11 cellular contexts compared by ENCODE assay signal in the genomic region with DNA sequence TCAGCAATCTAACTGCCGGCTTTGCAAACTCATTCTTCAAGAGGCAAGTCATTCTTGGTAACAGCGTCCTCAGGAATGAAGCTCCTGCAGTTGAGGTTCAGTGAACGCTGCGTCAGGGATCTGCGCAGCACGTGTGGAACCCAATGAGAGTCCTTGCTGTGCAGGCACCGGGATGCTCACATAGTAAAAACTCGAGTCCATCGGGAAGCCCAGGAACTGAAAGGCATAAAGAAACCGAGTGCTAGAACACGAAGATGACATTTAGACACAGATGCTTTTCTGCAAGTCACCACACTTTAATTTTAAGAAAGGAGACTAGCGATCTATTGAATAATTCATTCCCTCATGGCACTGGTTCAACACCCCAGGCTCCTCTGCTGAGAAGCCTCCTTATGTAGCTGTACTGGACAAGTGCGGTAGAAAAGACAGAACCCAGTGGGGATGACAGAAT. TPM values are rescaled to one million over a fixed set of nuclear protein-coding genes. Genes with fewer than 3 reads are reported as not detected.
A peak's percentile ranks its signal among the peaks of the same experiment; 100 is the strongest.
DNase-seq lines count a peak whose midpoint lies in the region; ATAC-seq, FAIRE-seq and TF ChIP-seq lines count a peak whose summit lies in the region.
"Had no signal": no experiment of that assay in that cellular context is flagged by ENCODE, and none has a peak within 500 bp of the region (broad histone marks: within the 10 kb centered on the region; RNA-seq: fewer than 3 reads in every experiment).

No MANE protein-coding gene starts in this region.

- H3K4me1 ChIP-seq in HepG2 (ENCODE audit: insufficient read depth, low read length) (peaks cover 25% of the 10 kb centered on the region), right lobe of liver (peaks cover 0 to 22% (median 10%) of the 10 kb centered on the region in 4 donors), astrocyte (ENCODE audit: insufficient read depth, low read length) (peaks cover 12% of the 10 kb centered on the region)

- H3K4me2 ChIP-seq in HepG2 (ENCODE audit: low read depth, low read length), result no peak overlapping the region
- H3K4me2 ChIP-seq in astrocyte (ENCODE audit: low read length), result peak overlapping the region; percentile 99

- H3K36me3 ChIP-seq in HepG2 (replicated peaks in 1 of 2; ENCODE audit: control insufficient read depth in 1 of 2, insufficient read depth in 2 of 2, low read length in 2 of 2) (peaks cover 0 to 10% of the 10 kb centered on the region in 2 experiments; a peak in 2 of 5 replicates), right lobe of liver (no peaks in the 10 kb centered on the region), astrocyte (ENCODE audit: insufficient read depth, low read length) (no peaks in the 10 kb centered on the region)

- TF ChIP-seq CTCF in HepG2 (CRISPR knock-in tag; IDR thresholded peaks at IDR 0.05) (no peak), right lobe of liver (IDR thresholded peaks at IDR 0.05) (no peak), astrocyte (IDR thresholded peaks at IDR 0.05; ENCODE audit: insufficient read depth, low read depth, low read length) (no peak), type B pancreatic cell (conservative IDR thresholded peaks at IDR 0.05) (no peak), omental fat pad (IDR thresholded peaks at IDR 0.05) (no peak)

- POLR2A ChIA-PET in HepG2 (lab: Yijun Ruan, JAX), result no interaction called here

- intact Hi-C loops in HepG2 (cut with micrococcal nuclease; ENCODE audit: unreplicated experiment) (loop anchor here (5.0 kb wide), 4 partner anchors 62 to 322 kb away; no protein-coding TSS in a partner anchor), right lobe of liver (cut with DNase I) (no loop called here), sciatic nerve (cut with DNase I) (no loop called here)

- TF ChIP-seq POLR2A in HepG2 (IDR thresholded peaks at IDR 0.05; ENCODE audit: insufficient read depth in 1 of 2, low read depth in 2 of 2, low read length in 2 of 2) (no peak), right lobe of liver (IDR thresholded peaks at IDR 0.05) (no peak)

- no peak for TF ChIP-seq EP300 in HepG2 (IDR thresholded peaks at IDR 0.05; ENCODE audit: low read depth in 2 of 2, low read length in 2 of 2)
- no peak for TF ChIP-seq EP300 in HepG2 (CRISPR knock-in tag; IDR thresholded peaks at IDR 0.05; ENCODE audit: borderline replicate concordance)

- peak overlapping the region; percentile 94 for H3K4me3 Mint-ChIP-seq in astrocyte (ENCODE audit: unreplicated experiment)
- peak overlapping the region; percentile 89 for H3K4me3 Mint-ChIP-seq in type B pancreatic cell

- no TSS peak for BruUV-seq in HepG2 (replicated peaks; lab: Mats Ljungman, UMichigan)

- CTCF ChIA-PET in HepG2 (lab: Yijun Ruan, JAX; ENCODE audit: low intra/inter-chr PET ratio, low total read pairs), result no interaction called here

- H3K27me3 Mint-ChIP-seq in astrocyte (ENCODE audit: low read depth, unreplicated experiment), result no peaks in the 10 kb centered on the region
- peaks cover 13% of the 10 kb centered on the region for H3K27me3 Mint-ChIP-seq in type B pancreatic cell

- H3K27ac Mint-ChIP-seq in astrocyte (ENCODE audit: unreplicated experiment) (peak overlapping the region; percentile 18), type B pancreatic cell (peak overlapping the region; percentile 87)

- ATAC-seq in HepG2 (no peak), right lobe of liver (no peak), sciatic nerve (no peak), omental fat pad (ENCODE audit: low FRiP score) (no peak)

- H3K9me3 Mint-ChIP-seq in astrocyte (ENCODE audit: unreplicated experiment) (peaks cover 4% of the 10 kb centered on the region), type B pancreatic cell (no peaks in the 10 kb centered on the region)

- H3K27me3 ChIP-seq in HepG2 (ENCODE audit: control insufficient read depth in 1 of 2, insufficient read depth in 2 of 2, low read length in 2 of 2), result no peaks in the 10 kb centered on the region; a peak in 1 of 5 replicates
- no peaks in the 10 kb centered on the region for H3K27me3 ChIP-seq in right lobe of liver
- no peaks in the 10 kb centered on the region for H3K27me3 ChIP-seq in astrocyte (ENCODE audit: insufficient read depth, low read length)

- no peak for TF ChIP-seq RAD21 in HepG2 (CRISPR knock-in tag; IDR thresholded peaks at IDR 0.05)

- H3K27ac ChIP-seq in HepG2 (ENCODE audit: extremely low read length, insufficient read depth, low read length) (no peak overlapping the region), right lobe of liver (peak overlapping the region in 1 of 3 donors; percentile 78), astrocyte (ENCODE audit: low read depth, low read length) (no peak overlapping the region)

- 93% methylated on average over 13 of the region's 13 CpGs for WGBS in HepG2 (ENCODE audit: low lambda C conversion rate)
- 63% methylated on average over 8 of the region's 13 CpGs for WGBS in right lobe of liver (ENCODE audit: insufficient coverage, low coverage, low lambda C conversion rate, missing lambda C conversion rate)

- H3K9ac ChIP-seq in HepG2 (ENCODE audit: insufficient read depth, low read depth, low read length), result no peak overlapping the region
- H3K9ac ChIP-seq in astrocyte (ENCODE audit: low read length), result no peak overlapping the region

- peaks cover 19% of the 10 kb centered on the region for H4K20me1 ChIP-seq in HepG2 (ENCODE audit: insufficient read depth, low read length)
- peaks cover 20% of the 10 kb centered on the region for H4K20me1 ChIP-seq in astrocyte (ENCODE audit: insufficient read depth, low read length)

- H3K79me2 ChIP-seq in HepG2 (ENCODE audit: insufficient read depth, low read length), result peaks cover 26% of the 10 kb centered on the region
- H3K79me2 ChIP-seq in astrocyte (ENCODE audit: insufficient read depth, low read length), result peaks cover 21% of the 10 kb centered on the region

- H3K9me3 ChIP-seq in HepG2 (ENCODE audit: low read length), result no peaks in the 10 kb centered on the region
- H3K9me3 ChIP-seq in right lobe of liver, result no peaks in the 10 kb centered on the region
- no peaks in the 10 kb centered on the region for H3K9me3 ChIP-seq in astrocyte (ENCODE audit: insufficient read depth, low read depth, low read length)

- H2AFZ ChIP-seq in HepG2 (ENCODE audit: low read length) (no peak overlapping the region), astrocyte (ENCODE audit: low read depth, low read length) (no peak overlapping the region)

- no peaks in the 10 kb centered on the region for H3K36me3 Mint-ChIP-seq in astrocyte (ENCODE audit: low read depth, unreplicated experiment)
- H3K36me3 Mint-ChIP-seq in type B pancreatic cell, result no peaks in the 10 kb centered on the region

- H3K4me1 Mint-ChIP-seq in astrocyte (ENCODE audit: low read depth, unreplicated experiment) (peaks cover 10% of the 10 kb centered on the region), type B pancreatic cell (ENCODE audit: unreplicated experiment) (peaks cover 32% of the 10 kb centered on the region)

- FAIRE-seq in HepG2 (lab: Jason Lieb, UNC), result no peak
- FAIRE-seq in astrocyte (lab: Jason Lieb, UNC), result peak; percentile 9

- DNase-seq in HepG2 (ENCODE audit: low spot score) (no peak), right lobe of liver (no peak), astrocyte (ENCODE audit: low read depth) (peak; percentile 47), medulla oblongata (ENCODE audit: extremely low spot score) (peak; percentile 58), type B pancreatic cell (ENCODE audit: extremely low spot score, unreplicated experiment) (no peak), sciatic nerve (ENCODE audit: low spot score) (no peak), ACHN (no peak), omental fat pad (ENCODE audit: low spot score) (no peak)
- DNase-seq: activated gamma-delta T cell treated with Interleukin-2 at 50 U/mL for 16 hours, NCI-H2171 treated with DMSO at 0.1 percent for 48 hours, SW 1271 had no signal

- H3K4me3 ChIP-seq in HepG2 (replicated peaks in 1 of 3; ENCODE audit: insufficient read depth in 1 of 3, low read depth in 2 of 3, low read length in 3 of 3), result no peak overlapping the region
- H3K4me3 ChIP-seq in right lobe of liver, result no peak overlapping the region
- H3K4me3 ChIP-seq in astrocyte (ENCODE audit: insufficient read depth, low read depth, low read length), result no peak overlapping the region

- in situ Hi-C loops in HepG2 (cut with HindIII; ENCODE audit: extremely low pct_ligation_motif_present, low pct_unique_long_range_greater_than_20kb), result no loop called here
- in situ Hi-C loops in ACHN (cut with HindIII; ENCODE audit: low pct_ligation_motif_present, low pct_unique_long_range_greater_than_20kb, low sequenced_read_pairs), result no loop called here

TF ChIP-seq in HepG2, 621 proteins besides CTCF, POLR2A, EP300 and RAD21 (continues in another document):
- no peak for TF ChIP-seq ZNF567 (CRISPR knock-in tag; IDR thresholded peaks at IDR 0.05; ENCODE audit: borderline replicate concordance)
- no peak for TF ChIP-seq FOXA1 (IDR thresholded peaks at IDR 0.05)
- no peak for TF ChIP-seq FOXA1 (CRISPR knock-in tag; IDR thresholded peaks at IDR 0.05)
- no peak for TF ChIP-seq NFE2L1 (CRISPR knock-in tag; IDR thresholded peaks at IDR 0.05; ENCODE audit: borderline replicate concordance)

RNA-seq across cellular contexts. Expression of a gene that starts 2.1 kb away (rescaled TPM):
- total RNA-seq in HepG2 (2016; rRNA removed; fragmentation: Illumina TruSeq; extraction: Trizol) (97.8 and 136 TPM in 2 replicates), right lobe of liver (100 to 1,000 TPM in 1 of 6 experiments, 10 to 100 TPM in 5; 77.0 to 106 (median 85.5) TPM), astrocyte (95.0 and 102 TPM in 2 replicates), type B pancreatic cell (ENCODE audit: low replicate concordance) (140 and 154 TPM in 2 replicates), sciatic nerve (212 TPM), omental fat pad (100 to 1,000 TPM; 114 to 166 (median 125) TPM)
- total RNA-seq in HepG2 (2016; cell fraction: cytosol; rRNA removed; fragmentation: Illumina TruSeq; extraction: Trizol; ENCODE audit: low read depth), result 82.1 and 86.5 TPM in 2 replicates
- 90.9 and 138 TPM in 2 replicates for total RNA-seq in HepG2 (2016; cell fraction: insoluble cytoplasmic fraction; rRNA removed; fragmentation: Illumina TruSeq; extraction: Trizol)
- total RNA-seq in HepG2 (2016; cell fraction: membrane; rRNA removed; fragmentation: Illumina TruSeq; extraction: Trizol), result 67.9 and 80.5 TPM in 2 replicates
- total RNA-seq in HepG2 (2016; cell fraction: nucleus; rRNA removed; fragmentation: Illumina TruSeq; extraction: Trizol), result 248 and 270 TPM in 2 replicates
- 151 and 156 TPM in 2 replicates for polyA plus RNA-seq in HepG2 (2011; rRNA removed)
- polyA plus RNA-seq in HepG2 (2011; cell fraction: cytosol; rRNA removed), result 52.5 and 65.6 TPM in 2 replicates
- 488 and 509 TPM in 2 replicates for polyA plus RNA-seq in HepG2 (2011; cell fraction: nucleus; rRNA removed)
- polyA plus RNA-seq in HepG2 (2012), result 141 and 152 TPM in 2 replicates
- 1.8 and 2.1 TPM in 2 replicates for polyA plus RNA-seq in HepG2 (2016; cell fraction: cytosol; fragmentation: Illumina TruSeq; extraction: Trizol; ENCODE audit: low read depth)
- 62.7 and 70.2 TPM in 2 replicates for polyA plus RNA-seq in HepG2 (2016; cell fraction: insoluble cytoplasmic fraction; fragmentation: Illumina TruSeq; extraction: Trizol; ENCODE audit: low read depth)
- 7.1 and 7.2 TPM in 2 replicates for polyA plus RNA-seq in HepG2 (2016; cell fraction: membrane; fragmentation: Illumina TruSeq; extraction: Trizol; ENCODE audit: low read depth)
- 361 and 384 TPM in 2 replicates for polyA plus RNA-seq in HepG2 (2016; cell fraction: nucleus; fragmentation: Illumina TruSeq; extraction: Trizol; ENCODE audit: insufficient read depth, low read depth)
- polyA minus RNA-seq in HepG2 (2011; rRNA and poly(A)+ RNA removed; ENCODE audit: low replicate concordance), result 24.6 and 223 TPM in 2 replicates
- polyA minus RNA-seq in HepG2 (2011; cell fraction: cytosol; rRNA and poly(A)+ RNA removed), result 115 and 134 TPM in 2 replicates
- polyA minus RNA-seq in HepG2 (2011; cell fraction: nucleus; rRNA and poly(A)+ RNA removed), result 847 and 897 TPM in 2 replicates

Comparison
In these comparisons a context has a peak if more than half of its experiments do, and no peak if none do; other contexts are left out.
1. DNase-seq: peak in astrocyte (single experiment) and medulla oblongata (single experiment); none in HepG2 (single experiment), right lobe of liver (0 of 3), type B pancreatic cell (single experiment), sciatic nerve (single experiment), ACHN (single experiment) and omental fat pad (single experiment).